Comparison of ENCODE assay signal across 8 cellular contexts in genomic region chr9:114930063-114930812, GRCh38. TPM values are rescaled to one million over a fixed set of nuclear protein-coding genes. Genes with fewer than 3 reads are reported as not detected.
A peak's percentile ranks its signal among the peaks of the same experiment; 100 is the strongest.
DNase-seq lines count a peak whose midpoint lies in the region; ATAC-seq and TF ChIP-seq lines count a peak whose summit lies in the region.

Gene TNFSF8 (minus strand): TSS chr9:114930591. CDS start chr9:114930303, 288 bp downstream.

- H3K9me3 ChIP-seq in left ventricle myocardium inferior (replicated peaks): no peaks in the 10 kb centered on the region
- no peaks in the 10 kb centered on the region for H3K9me3 ChIP-seq in smooth muscle cell (replicated peaks; ENCODE audit: low read depth)
- H3K9me3 ChIP-seq in WERI-Rb-1 (ENCODE audit: severe bottlenecking): no peaks in the 10 kb centered on the region

- no peak within 1 kb of the TSS for H3K9ac ChIP-seq in smooth muscle cell (ENCODE audit: low read depth)

- H4K20me1 ChIP-seq in smooth muscle cell (ENCODE audit: low read depth): no peaks in the 10 kb centered on the region

- no peaks in the 10 kb centered on the region for H3K36me3 ChIP-seq in left ventricle myocardium inferior
- H3K36me3 ChIP-seq in smooth muscle cell (ENCODE audit: low read depth): no peaks in the 10 kb centered on the region
- H3K36me3 ChIP-seq in WERI-Rb-1: no peaks in the 10 kb centered on the region

- H2AFZ ChIP-seq in smooth muscle cell (ENCODE audit: low read depth): no peak within 1 kb of the TSS

- ATAC-seq in HG03378 (IDR thresholded peaks at IDR 0.05; ENCODE audit: unreplicated experiment): peak; percentile 45
- no peak for ATAC-seq in HG03135 (IDR thresholded peaks at IDR 0.05; ENCODE audit: unreplicated experiment)

- H3K27ac ChIP-seq in left ventricle myocardium inferior (replicated peaks) (peak within 1 kb of the TSS; percentile 52), smooth muscle cell (ENCODE audit: low read depth) (no peak within 1 kb of the TSS), WERI-Rb-1 (no peak within 1 kb of the TSS)

- H3K27me3 ChIP-seq in left ventricle myocardium inferior (ENCODE audit: low read depth) (peaks cover 97% of the 10 kb centered on the region), smooth muscle cell (ENCODE audit: low read depth) (no peaks in the 10 kb centered on the region), WERI-Rb-1 (ENCODE audit: insufficient read depth, low read depth, severe bottlenecking) (no peaks in the 10 kb centered on the region)

- CTCF ChIA-PET in activated CD8-positive, alpha-beta memory T cell treated with anti-CD3 and anti-CD28 coated beads for 36 hours (lab: Charles Lee): interaction anchor here (0.9 to 2.0 kb wide), 6 partner anchors 11 to 248 kb away, joined by 3 to 12 read pairs (median 4); partner anchors contain the start of gene TEX48

- no peak for TF ChIP-seq CTCF in left ventricle myocardium inferior (IDR thresholded peaks at IDR 0.05; ENCODE audit: borderline replicate concordance)
- no peak for TF ChIP-seq CTCF in smooth muscle cell (IDR thresholded peaks at IDR 0.05; ENCODE audit: borderline replicate concordance, insufficient read depth, poor library complexity, severe bottlenecking)
- TF ChIP-seq CTCF in WERI-Rb-1 (IDR thresholded peaks at IDR 0.05; ENCODE audit: low read depth, low read length): no peak

- intact Hi-C loops in left ventricle myocardium inferior (cut with micrococcal nuclease): no loop called here

- no peak within 1 kb of the TSS for H3K4me2 ChIP-seq in smooth muscle cell

- H3K4me1 ChIP-seq in left ventricle myocardium inferior (no peaks in the 10 kb centered on the region), smooth muscle cell (ENCODE audit: low read depth) (no peaks in the 10 kb centered on the region)

- H3K79me2 ChIP-seq in smooth muscle cell (ENCODE audit: low read depth): no peaks in the 10 kb centered on the region

- peak within 1 kb of the TSS; percentile 38 for H3K4me3 ChIP-seq in left ventricle myocardium inferior
- H3K4me3 ChIP-seq in smooth muscle cell: no peak within 1 kb of the TSS
- no peak within 1 kb of the TSS for H3K4me3 ChIP-seq in WERI-Rb-1 (ENCODE audit: low read depth, low read length)

- no peaks in the 10 kb centered on the region for H3F3A ChIP-seq in smooth muscle cell (ENCODE audit: low read depth)

- DNase-seq in left ventricle myocardium inferior: no peak
- DNase-seq in stimulated activated CD8-positive, alpha-beta memory T cell treated with anti-CD3 and anti-CD28 coated beads, Interleukin-4, amount 100 ng/mL, for 24 hours (ENCODE audit: low read depth): peak; percentile 62
- DNase-seq in H4 (ENCODE audit: low spot score): no peak
- no peak for DNase-seq in smooth muscle cell (lab: John Stamatoyannopoulos, UW; ENCODE audit: unreplicated experiment)
- no peak for DNase-seq in WERI-Rb-1

- POLR2A ChIA-PET in activated CD8-positive, alpha-beta memory T cell treated with anti-CD3 and anti-CD28 coated beads for 36 hours (lab: Charles Lee): interaction anchor here (0.6 to 1.2 kb wide), 6 partner anchors 9 to 1774 kb away, joined by 3 to 6 read pairs (median 3); no protein-coding TSS in a partner anchor

- 94% methylated on average over 23 of the region's 23 CpGs for WGBS in smooth muscle cell (ENCODE audit: low lambda C conversion rate)

RNA-seq across cellular contexts. Expression of gene TNFSF8, which starts in this region (rescaled TPM):
- 10 to 100 TPM; 43.5 to 45.3 TPM for total RNA-seq in activated CD8-positive, alpha-beta memory T cell treated with anti-CD3 and anti-CD28 coated beads for 36 hours
- total RNA-seq in left ventricle myocardium inferior (0.63 TPM), smooth muscle cell (not detected in 2 replicates)
- not detected in 2 replicates for total RNA-seq in H4 (2014; rRNA removed; shearing (Covaris generic))
- polyA plus RNA-seq in smooth muscle cell: not detected in 2 replicates

Comparison
In these comparisons a context has a peak if more than half of its experiments do, and no peak if none do; other contexts are left out.
1. RNA of gene TNFSF8 (total RNA-seq): 43.5 to 45.3 TPM in activated CD8-positive, alpha-beta memory T cell treated with anti-CD3 and anti-CD28 coated beads for 36 hours; 0.63 TPM in left ventricle myocardium inferior (single experiment), not detected in H4 and not detected in smooth muscle cell; every median in the first group is over 10 times any median in the second.